In genomic region chr1:1745651-1746565, GRCh38 we compare ENCODE assay signal across 8 cellular contexts.
DNase-seq lines count a peak whose midpoint lies in the region; ATAC-seq lines count a peak whose summit lies in the region.
"Not testable (repeated sequence)": the region's sequence is repeated elsewhere in the genome, so short reads cannot be mapped to it uniquely, and the experiment has no call there.

No MANE protein-coding gene starts in this region.

- H3K4me1 ChIP-seq in BLaER1 treated with 17β-estradiol and CSF1 and Interleukin-3, amounts not matched to agents 10 nM and 100 nM, result peaks cover 12 to 31% (median 14%) of the 10 kb centered on the region in 10 experiments
- not testable (repeated sequence) for H3K4me1 ChIP-seq in NT2/D1 (ENCODE audit: insufficient read depth, insufficient read length); effector memory CD4-positive, alpha-beta T cell (ENCODE audit: control insufficient read depth, insufficient read depth, low read length, poor library complexity, severe bottlenecking)

- H3K9ac ChIP-seq in BLaER1 treated with 17β-estradiol and CSF1 and Interleukin-3, amounts not matched to agents 10 nM and 100 nM, result peak overlapping the region; percentile 82 to 94 (median 88)
- H3K9ac ChIP-seq in NT2/D1 (ENCODE audit: insufficient read length, low read depth), result not testable (repeated sequence)

- not testable (repeated sequence) for H3K27me3 ChIP-seq in BLaER1 treated with 17β-estradiol and CSF1 and Interleukin-3, amounts not matched to agents 10 nM and 100 nM; NT2/D1 (ENCODE audit: insufficient read depth, insufficient read length); effector memory CD4-positive, alpha-beta T cell (replicated peaks; ENCODE audit: control insufficient read depth, insufficient read depth, low read length, poor library complexity, severe bottlenecking)

- H4K20me1 ChIP-seq in BLaER1 treated with 17β-estradiol and CSF1 and Interleukin-3, amounts not matched to agents 10 nM and 100 nM, result not testable (repeated sequence)

- H3K4me2 ChIP-seq in BLaER1 treated with 17β-estradiol and CSF1 and Interleukin-3, amounts not matched to agents 10 nM and 100 nM, result peak overlapping the region in 2 of 11 experiments; percentile 20 to 38; a peak in 2 of 22 replicates

- H3K36me3 ChIP-seq in BLaER1 treated with 17β-estradiol and CSF1 and Interleukin-3, amounts not matched to agents 10 nM and 100 nM, result peaks cover 0 to 16% (median 5%) of the 10 kb centered on the region in 11 experiments; a peak in 10 of 22 replicates
- H3K36me3 ChIP-seq in NT2/D1 (ENCODE audit: insufficient read depth, insufficient read length, low read length); effector memory CD4-positive, alpha-beta T cell (ENCODE audit: control insufficient read depth, insufficient read depth, low read length): not testable (repeated sequence)

- H3K27ac ChIP-seq in BLaER1 treated with 17β-estradiol and CSF1 and Interleukin-3, amounts not matched to agents 10 nM and 100 nM, result peak overlapping the region; percentile 88 to 93 (median 91)
- peak overlapping the region; percentile 84 for H3K27ac ChIP-seq in effector memory CD4-positive, alpha-beta T cell (ENCODE audit: insufficient read depth, low read length, poor library complexity, severe bottlenecking)

- peak; percentile 27 for DNase-seq in NT2/D1 (ENCODE audit: low read depth, low spot score)
- DNase-seq in activated CD8-positive, alpha-beta memory T cell treated with anti-CD3 and anti-CD28 coated beads, Interleukin-2, amount 50 U/mL, for 48 hours, result peak; percentile 98
- peak; percentile 74 to 90 (median 84) for DNase-seq in effector memory CD4-positive, alpha-beta T cell
- peak; percentile 51 for DNase-seq in medulla oblongata (ENCODE audit: extremely low spot score)
- DNase-seq in stimulated activated CD4-positive, alpha-beta T cell treated with anti-CD3 and anti-CD28 coated beads, Interleukin-4, amount 100 ng/mL, for 48 hours (ENCODE audit: low read depth in 2 of 2), result peak; percentile 89 to 91

- ATAC-seq in GM19467 (IDR thresholded peaks at IDR 0.05; ENCODE audit: unreplicated experiment), result peak; percentile 68
- ATAC-seq in HG03520 (IDR thresholded peaks at IDR 0.05; ENCODE audit: unreplicated experiment), result peak; percentile 48

- peak overlapping the region; percentile 45 to 67 (median 58) for H3K4me3 ChIP-seq in BLaER1 treated with 17β-estradiol and CSF1 and Interleukin-3, amounts not matched to agents 10 nM and 100 nM
- peak overlapping the region; percentile 28 for H3K4me3 ChIP-seq in NT2/D1 (ENCODE audit: insufficient read length, low read depth)
- H3K4me3 ChIP-seq in effector memory CD4-positive, alpha-beta T cell (ENCODE audit: insufficient read depth, low read depth, low read length, poor library complexity, severe bottlenecking), result peak overlapping the region; percentile 45

- not testable (repeated sequence) for H3K9me3 ChIP-seq in BLaER1 treated with 17β-estradiol and CSF1 and Interleukin-3, amounts not matched to agents 10 nM and 100 nM (replicated peaks in 1 of 11); NT2/D1 (ENCODE audit: insufficient read depth, low read length); effector memory CD4-positive, alpha-beta T cell (ENCODE audit: control insufficient read depth, low read length)

Comparison
In these comparisons a context has a peak if more than half of its experiments do, and no peak if none do; other contexts are left out.
1. Peak in every context shown above with its lines: DNase-seq, ATAC-seq, H3K4me3 ChIP-seq and H3K27ac ChIP-seq.
2. DNase-seq: peak in every context shown above with its lines; median percentile 98 in activated CD8-positive, alpha-beta memory T cell treated with anti-CD3 and anti-CD28 coated beads, Interleukin-2, amount 50 U/mL, for 48 hours; 90 in stimulated activated CD4-positive, alpha-beta T cell treated with anti-CD3 and anti-CD28 coated beads, Interleukin-4, amount 100 ng/mL, for 48 hours; 84 in effector memory CD4-positive, alpha-beta T cell; 51 in medulla oblongata; 27 in NT2/D1.